ENCODE assay signal across 23 cellular contexts in genomic region chr5:105684799-105685198, GRCh38.
A peak's percentile ranks its signal among the peaks of the same experiment; 100 is the strongest.
DNase-seq lines count a peak whose midpoint lies in the region; ATAC-seq, FAIRE-seq and TF ChIP-seq lines count a peak whose summit lies in the region.
"Had no signal": no experiment of that assay in that cellular context is flagged by ENCODE, and none has a peak within 500 bp of the region (broad histone marks: within the 10 kb centered on the region; RNA-seq: fewer than 3 reads in every experiment).

No MANE protein-coding gene starts in this region.

- H3K9me3 Mint-ChIP-seq in astrocyte (ENCODE audit: unreplicated experiment), result peaks cover 2% of the 10 kb centered on the region
- H3K9me3 Mint-ChIP-seq in activated T-cell treated with anti-CD3 and anti-CD28 coated beads, Interleukin-2, amount 50 U/mL, for 72 hours, result peaks cover 0 to 6% of the 10 kb centered on the region in 2 donors
- H3K9me3 Mint-ChIP-seq: GM23338, H9 had no signal

- no peaks in the 10 kb centered on the region for H3K4me1 ChIP-seq in astrocyte (ENCODE audit: insufficient read depth, low read length)
- H3K4me1 ChIP-seq in upper lobe of right lung, result no peaks in the 10 kb centered on the region
- H3K4me1 ChIP-seq: BLaER1 had no signal

- H3K4me3 Mint-ChIP-seq in astrocyte (ENCODE audit: unreplicated experiment), result no peak overlapping the region
- H3K4me3 Mint-ChIP-seq in activated T-cell treated with anti-CD3 and anti-CD28 coated beads, Interleukin-2, amount 50 U/mL, for 72 hours, result no peak overlapping the region
- H3K4me3 Mint-ChIP-seq: CD4-positive, alpha-beta T cell; GM23338; H9 had no signal

- TF ChIP-seq CTCF in astrocyte (IDR thresholded peaks at IDR 0.05; ENCODE audit: insufficient read depth, low read depth, low read length) (no peak), retinal pigment epithelial cell (conservative IDR thresholded peaks at IDR 0.05; ENCODE audit: low read depth, low read length) (no peak), upper lobe of right lung (IDR thresholded peaks at IDR 0.05) (no peak)

- no peaks in the 10 kb centered on the region for H3K27me3 ChIP-seq in astrocyte (ENCODE audit: insufficient read depth, low read length)
- H3K27me3 ChIP-seq in upper lobe of right lung, result no peaks in the 10 kb centered on the region
- H3K27me3 ChIP-seq: BLaER1, MG63 had no signal

- intact Hi-C loops in upper lobe of right lung (cut with DNase I), result no loop called here

- no peak overlapping the region for H3K9ac ChIP-seq in astrocyte (ENCODE audit: low read length)
- H3K9ac ChIP-seq: BLaER1 had no signal

- H3K4me1 Mint-ChIP-seq in astrocyte (ENCODE audit: low read depth, unreplicated experiment), result no peaks in the 10 kb centered on the region
- no peaks in the 10 kb centered on the region for H3K4me1 Mint-ChIP-seq in activated T-cell treated with anti-CD3 and anti-CD28 coated beads, Interleukin-2, amount 50 U/mL, for 72 hours (ENCODE audit: low read depth)

- H3K36me3 ChIP-seq in astrocyte (ENCODE audit: insufficient read depth, low read length) (no peaks in the 10 kb centered on the region), upper lobe of right lung (no peaks in the 10 kb centered on the region)
- H3K36me3 ChIP-seq: BLaER1, MG63 had no signal

- H2AFZ ChIP-seq in astrocyte (ENCODE audit: low read depth, low read length), result no peak overlapping the region
- H2AFZ ChIP-seq: GM23338 had no signal

- H3K4me2 ChIP-seq in astrocyte (ENCODE audit: low read length), result no peak overlapping the region
- H3K4me2 ChIP-seq: BLaER1, GM23338 had no signal

- H4K20me1 ChIP-seq in astrocyte (ENCODE audit: insufficient read depth, low read length), result no peaks in the 10 kb centered on the region
- H4K20me1 ChIP-seq: BLaER1 had no signal

- no peaks in the 10 kb centered on the region for H3K79me2 ChIP-seq in astrocyte (ENCODE audit: insufficient read depth, low read length)

- no peak overlapping the region for H3K27ac Mint-ChIP-seq in astrocyte (ENCODE audit: unreplicated experiment)
- H3K27ac Mint-ChIP-seq in activated T-cell treated with anti-CD3 and anti-CD28 coated beads, Interleukin-2, amount 50 U/mL, for 72 hours, result no peak overlapping the region
- H3K27ac Mint-ChIP-seq: CD4-positive, alpha-beta T cell; GM23338; H9 had no signal

- no peak overlapping the region for H3K4me3 ChIP-seq in astrocyte (ENCODE audit: insufficient read depth, low read depth, low read length)
- H3K4me3 ChIP-seq in retinal pigment epithelial cell (ENCODE audit: low read length), result no peak overlapping the region
- no peak overlapping the region for H3K4me3 ChIP-seq in upper lobe of right lung
- H3K4me3 ChIP-seq: BLaER1, GM23338, MG63 had no signal

- H3K36me3 Mint-ChIP-seq in astrocyte (ENCODE audit: low read depth, unreplicated experiment), result no peaks in the 10 kb centered on the region
- H3K36me3 Mint-ChIP-seq in activated T-cell treated with anti-CD3 and anti-CD28 coated beads, Interleukin-2, amount 50 U/mL, for 72 hours (ENCODE audit: insufficient read depth in 2 of 2), result no peaks in the 10 kb centered on the region

- H3K27ac ChIP-seq in astrocyte (ENCODE audit: low read depth, low read length) (no peak overlapping the region), upper lobe of right lung (no peak overlapping the region)
- H3K27ac ChIP-seq: BLaER1, RWPE1 had no signal

- no peak for FAIRE-seq in astrocyte (lab: Jason Lieb, UNC)
- FAIRE-seq: A204.1, G401.6, HepG2 had no signal

- no peaks in the 10 kb centered on the region for H3K27me3 Mint-ChIP-seq in astrocyte (ENCODE audit: low read depth, unreplicated experiment)
- H3K27me3 Mint-ChIP-seq in activated T-cell treated with anti-CD3 and anti-CD28 coated beads, Interleukin-2, amount 50 U/mL, for 72 hours (ENCODE audit: low read depth), result no peaks in the 10 kb centered on the region
- H3K27me3 Mint-ChIP-seq: CD4-positive, alpha-beta T cell had no signal

- no peak for ATAC-seq in activated T-cell treated with anti-CD3 and anti-CD28 coated beads, Interleukin-2, amount 50 U/mL, for 72 hours (replicated peaks in 1 of 2)
- no peak for ATAC-seq in GM21737 (IDR thresholded peaks at IDR 0.05; ENCODE audit: unreplicated experiment)
- ATAC-seq in upper lobe of right lung, result no peak
- ATAC-seq: GM23338, HepG2, Panc1 had no signal

- no peaks in the 10 kb centered on the region for H3K9me3 ChIP-seq in astrocyte (ENCODE audit: insufficient read depth, low read depth, low read length)
- no peaks in the 10 kb centered on the region for H3K9me3 ChIP-seq in upper lobe of right lung
- H3K9me3 ChIP-seq: BLaER1, MG63 had no signal

- DNase-seq in NCI-H226 (peak; percentile 20), astrocyte (ENCODE audit: low read depth) (peak; percentile 25), dedifferentiated amniotic fluid mesenchymal stem cell (ENCODE audit: extremely low spot score) (peak; percentile 16), retinal pigment epithelial cell (ENCODE audit: low read depth) (peak; percentile 33), upper lobe of right lung (no peak)
- DNase-seq in activated T-cell treated with anti-CD3 and anti-CD28 coated beads, Interleukin-2, amount 50 U/mL, for 72 hours, result no peak
- DNase-seq: CD4-positive, alpha-beta T cell; H9; Kasumi-1; MG63; NCI-H1105 treated with DMSO at 0.1 percent for 48 hours; NCI-H2029; NCI-H446 treated with DMSO at 0.1 percent for 48 hours; NCI-H526 treated with DMSO at 0.1 percent for 48 hours; SHP77 had no signal

Comparison
In these comparisons a context has a peak if more than half of its experiments do, and no peak if none do; other contexts are left out.
1. DNase-seq: peak in NCI-H226 (single experiment), astrocyte (single experiment), dedifferentiated amniotic fluid mesenchymal stem cell (single experiment) and retinal pigment epithelial cell (single experiment); none in activated T-cell treated with anti-CD3 and anti-CD28 coated beads, Interleukin-2, amount 50 U/mL, for 72 hours (0 of 2) and upper lobe of right lung (single experiment).